Comparison of ENCODE assay signal across 17 cellular contexts in the genomic region with DNA sequence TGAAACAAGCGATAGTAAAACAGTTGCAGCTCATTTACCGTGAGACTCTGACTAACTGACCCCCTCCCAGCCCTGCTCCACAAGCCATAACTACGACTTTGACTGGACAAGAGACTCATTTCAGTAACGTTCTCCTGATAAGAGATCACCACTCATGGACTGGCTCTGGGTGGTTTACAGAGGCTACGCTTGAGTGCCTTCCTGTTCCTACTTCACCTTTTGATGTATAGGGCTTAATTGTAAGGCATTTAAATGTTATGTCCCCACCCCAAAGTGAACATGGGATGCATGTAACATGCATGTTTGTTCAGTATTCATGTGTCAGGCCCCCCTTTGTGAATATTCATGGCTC. TPM values are rescaled to one million over a fixed set of nuclear protein-coding genes. Genes with fewer than 3 reads are reported as not detected.
A peak's percentile ranks its signal among the peaks of the same experiment; 100 is the strongest.
DNase-seq lines count a peak whose midpoint lies in the region; ATAC-seq and TF ChIP-seq lines count a peak whose summit lies in the region.
"Had no signal": no experiment of that assay in that cellular context is flagged by ENCODE, and none has a peak within 500 bp of the region (broad histone marks: within the 10 kb centered on the region; RNA-seq: fewer than 3 reads in every experiment).

No MANE protein-coding gene starts in this region.

- no peaks in the 10 kb centered on the region for H3K36me3 Mint-ChIP-seq in activated CD4-positive, alpha-beta T cell treated with anti-CD3 and anti-CD28 coated beads for 36 hours (ENCODE audit: low read depth)
- H3K36me3 Mint-ChIP-seq in neural progenitor cell = no peaks in the 10 kb centered on the region
- H3K36me3 Mint-ChIP-seq: CD8-positive, alpha-beta memory T cell; T-cell had no signal

- TF ChIP-seq EP300 in tibial nerve (IDR thresholded peaks at IDR 0.05) = no peak

- 72% methylated on average over 5 of the region's 5 CpGs for WGBS in body of pancreas, 2 donors
- WGBS in tibial nerve, 2 donors = 42 to 50% methylated on average over 5 of the region's 5 CpGs

- no peak for TF ChIP-seq CTCF in GM20000 (IDR thresholded peaks at IDR 0.05; ENCODE audit: extremely low read depth, missing control alignments)
- no peak for TF ChIP-seq CTCF in OCI-LY7 (conservative IDR thresholded peaks at IDR 0.05; ENCODE audit: low read length)
- TF ChIP-seq CTCF in neural progenitor cell (IDR thresholded peaks at IDR 0.05) = no peak
- no peak for TF ChIP-seq CTCF in body of pancreas (IDR thresholded peaks at IDR 0.05)
- TF ChIP-seq CTCF in tibial nerve (IDR thresholded peaks at IDR 0.05) = no peak

- no peak overlapping the region for H3K27ac Mint-ChIP-seq in activated CD4-positive, alpha-beta T cell treated with anti-CD3 and anti-CD28 coated beads for 36 hours
- H3K27ac Mint-ChIP-seq in neural progenitor cell = no peak overlapping the region

- peak; percentile 47 for ATAC-seq in activated CD4-positive, alpha-beta T cell treated with anti-CD3 and anti-CD28 coated beads for 36 hours
- no peak for ATAC-seq in body of pancreas

- H3K27me3 ChIP-seq in neural progenitor cell (no peaks in the 10 kb centered on the region), body of pancreas (no peaks in the 10 kb centered on the region), tibial nerve (peaks cover 0 to 6% of the 10 kb centered on the region in 2 donors)
- H3K27me3 ChIP-seq: ovary, vagina had no signal

- H3K4me2 ChIP-seq in OCI-LY7 (ENCODE audit: low read length) (peak overlapping the region; percentile 51; the same call in 1 of the 2 replicates), neural progenitor cell (no peak overlapping the region)

- peaks cover 11% of the 10 kb centered on the region for H3K4me1 Mint-ChIP-seq in activated CD4-positive, alpha-beta T cell treated with anti-CD3 and anti-CD28 coated beads for 36 hours
- peaks cover 7% of the 10 kb centered on the region for H3K4me1 Mint-ChIP-seq in neural progenitor cell

- no peaks in the 10 kb centered on the region for H3F3A ChIP-seq in neural progenitor cell (ENCODE audit: low read depth)

- no peaks in the 10 kb centered on the region for H3K27me3 Mint-ChIP-seq in activated CD4-positive, alpha-beta T cell treated with anti-CD3 and anti-CD28 coated beads for 36 hours
- H3K27me3 Mint-ChIP-seq in neural progenitor cell (ENCODE audit: insufficient read depth, low read depth) = peaks cover 5% of the 10 kb centered on the region
- H3K27me3 Mint-ChIP-seq: CD8-positive, alpha-beta memory T cell; T-cell had no signal

- BruUV-seq in OCI-LY7 (replicated peaks; lab: Mats Ljungman, UMichigan) = no TSS peak

- CTCF ChIA-PET in activated CD4-positive, alpha-beta T cell treated with anti-CD3 and anti-CD28 coated beads for 36 hours (lab: Charles Lee) = interaction anchor here (0.5 kb wide), 1 partner anchor 350 kb away, joined by 3 read pairs; no protein-coding TSS in a partner anchor
- CTCF ChIA-PET in OCI-LY7 (lab: Charles Lee; ENCODE audit: unreplicated experiment) = interaction anchor here (0.5 kb wide), 1 partner anchor 140 kb away, joined by 4 read pairs; no protein-coding TSS in a partner anchor

- H3K79me2 ChIP-seq in OCI-LY7 (ENCODE audit: insufficient read depth, low read depth, low read length) = no peaks in the 10 kb centered on the region
- H3K79me2 ChIP-seq in neural progenitor cell (ENCODE audit: low read depth) = no peaks in the 10 kb centered on the region

- H2AFZ ChIP-seq in OCI-LY7 (ENCODE audit: low read length) (peak overlapping the region; percentile 34; the same call in 1 of the 2 replicates), neural progenitor cell (replicated peaks) (peak overlapping the region; percentile 57)

- H3K4me1 ChIP-seq in OCI-LY7 (ENCODE audit: insufficient read depth, low read length, poor library complexity, severe bottlenecking) = peaks cover 13% of the 10 kb centered on the region
- H3K4me1 ChIP-seq in neural progenitor cell = no peaks in the 10 kb centered on the region
- H3K4me1 ChIP-seq in body of pancreas = no peaks in the 10 kb centered on the region
- no peaks in the 10 kb centered on the region for H3K4me1 ChIP-seq in tibial nerve
- H3K4me1 ChIP-seq: vagina had no signal

- intact Hi-C loops in activated CD4-positive, alpha-beta T cell treated with anti-CD3 and anti-CD28 coated beads for 36 hours (cut with DNase I, micrococcal nuclease) = no loop called here
- intact Hi-C loops in OCI-LY7 (cut with micrococcal nuclease; ENCODE audit: unreplicated experiment) = no loop called here
- intact Hi-C loops in body of pancreas (cut with DNase I) = no loop called here

- no peak overlapping the region for H3K9ac ChIP-seq in neural progenitor cell

- no peak for TF ChIP-seq POLR2A in body of pancreas (IDR thresholded peaks at IDR 0.05)
- TF ChIP-seq POLR2A in tibial nerve (IDR thresholded peaks at IDR 0.05) = no peak

- H3K27ac ChIP-seq in OCI-LY7 (ENCODE audit: low read depth, low read length, poor library complexity, severe bottlenecking) (no peak overlapping the region), neural progenitor cell (no peak overlapping the region), body of pancreas (no peak overlapping the region), tibial nerve (no peak overlapping the region)
- H3K27ac ChIP-seq: ovary, vagina had no signal

- no peaks in the 10 kb centered on the region for H3K9me2 ChIP-seq in OCI-LY7 (ENCODE audit: insufficient read depth, low read length)

- H4K20me1 ChIP-seq in OCI-LY7 (ENCODE audit: insufficient read depth, low read length) (no peaks in the 10 kb centered on the region), neural progenitor cell (ENCODE audit: low read depth) (no peaks in the 10 kb centered on the region)

- H3K9me3 Mint-ChIP-seq in activated CD4-positive, alpha-beta T cell treated with anti-CD3 and anti-CD28 coated beads for 36 hours (ENCODE audit: low read depth) = no peaks in the 10 kb centered on the region
- H3K9me3 Mint-ChIP-seq in neural progenitor cell = no peaks in the 10 kb centered on the region
- H3K9me3 Mint-ChIP-seq: CD8-positive, alpha-beta memory T cell; T-cell had no signal

- POLR2A ChIA-PET in activated CD4-positive, alpha-beta T cell treated with anti-CD3 and anti-CD28 coated beads for 36 hours (lab: Charles Lee) = no interaction called here
- POLR2A ChIA-PET in OCI-LY7 (lab: Charles Lee) = no interaction called here

- no peak for DNase-seq in activated CD4-positive, alpha-beta T cell treated with anti-CD3 and anti-CD28 coated beads for 36 hours
- no peak for DNase-seq in activated CD4-positive, alpha-beta T cell treated with anti-CD3 and anti-CD28 coated beads for 1 hour
- peak; percentile 64 for DNase-seq in GM20000 (ENCODE audit: low spot score)
- peak; percentile 48 for DNase-seq in OCI-LY7 (ENCODE audit: low spot score)
- DNase-seq in neural progenitor cell (ENCODE audit: low spot score) = no peak
- no peak for DNase-seq in body of pancreas
- no peak for DNase-seq in tibial nerve (ENCODE audit: low spot score in 2 of 2)
- no peak for DNase-seq in AG20443 (ENCODE audit: low spot score)
- DNase-seq: activated CD4-positive, CD25-positive, alpha-beta regulatory T cell treated with anti-CD3 and anti-CD28 coated beads, Interleukin-2, amount 50 U/mL, for 72 hours; CD8-positive, alpha-beta memory T cell; effector memory CD4-positive, alpha-beta T cell; hippocampal formation; NCI-H187 treated with DMSO at 0.1 percent for 48 hours; ovary; T-cell had no signal

- H3K9me3 ChIP-seq in OCI-LY7 (ENCODE audit: low read length) = no peaks in the 10 kb centered on the region
- no peaks in the 10 kb centered on the region for H3K9me3 ChIP-seq in neural progenitor cell (ENCODE audit: low read depth)
- H3K9me3 ChIP-seq in body of pancreas = no peaks in the 10 kb centered on the region
- H3K9me3 ChIP-seq in tibial nerve = peaks cover 0 to 4% (median 0%) of the 10 kb centered on the region in 4 donors
- H3K9me3 ChIP-seq: ovary, vagina had no signal

- H3K4me3 Mint-ChIP-seq in activated CD4-positive, alpha-beta T cell treated with anti-CD3 and anti-CD28 coated beads for 36 hours = no peak overlapping the region
- H3K4me3 Mint-ChIP-seq in neural progenitor cell = no peak overlapping the region
- H3K4me3 Mint-ChIP-seq: CD8-positive, alpha-beta memory T cell; T-cell had no signal

- H3K4me3 ChIP-seq in OCI-LY7 (ENCODE audit: low read depth, low read length, poor library complexity, severe bottlenecking) = no peak overlapping the region
- no peak overlapping the region for H3K4me3 ChIP-seq in neural progenitor cell
- no peak overlapping the region for H3K4me3 ChIP-seq in body of pancreas
- no peak overlapping the region for H3K4me3 ChIP-seq in tibial nerve
- H3K4me3 ChIP-seq: ovary, vagina had no signal

- H3K36me3 ChIP-seq in OCI-LY7 (ENCODE audit: insufficient read depth, low read length) (no peaks in the 10 kb centered on the region), neural progenitor cell (no peaks in the 10 kb centered on the region), body of pancreas (replicated peaks in 1 of 2; ENCODE audit: insufficient read depth in 1 of 2, low read depth in 2 of 2) (no peaks in the 10 kb centered on the region), tibial nerve (no peaks in the 10 kb centered on the region)
- H3K36me3 ChIP-seq: ovary, vagina had no signal

RNA-seq across cellular contexts. Expression of a gene that starts 50.6 kb away (rescaled TPM):
- under 1 TPM; 0.79 to 0.91 TPM for total RNA-seq in activated CD4-positive, alpha-beta T cell treated with anti-CD3 and anti-CD28 coated beads for 36 hours
- total RNA-seq in OCI-LY7 (2014; rRNA removed; shearing (Covaris generic)) = 0.60 and 0.85 TPM in 2 replicates
- total RNA-seq in OCI-LY7 (2022) = 1.0 and 1.1 TPM in 2 replicates
- 1.4 and 3.1 TPM in 2 replicates for total RNA-seq in neural progenitor cell (ENCODE audit: low replicate concordance)
- total RNA-seq in body of pancreas = under 1 TPM in 1 of 2 donors, not detected in 1; 0.26 TPM
- total RNA-seq in tibial nerve = 10 to 100 TPM in 1 of 4 donors, under 1 TPM in 2, not detected in 1; 0.42 to 14.1 (median 0.66) TPM
- total RNA-seq: skeletal muscle tissue, T-cell had no signal

Comparison
In these comparisons a context has a peak if more than half of its experiments do, and no peak if none do; other contexts are left out.
1. DNase-seq: peak in GM20000 (single experiment) and OCI-LY7 (single experiment); none in activated CD4-positive, alpha-beta T cell treated with anti-CD3 and anti-CD28 coated beads for 36 hours (single experiment), activated CD4-positive, alpha-beta T cell treated with anti-CD3 and anti-CD28 coated beads for 1 hour (single experiment), neural progenitor cell (single experiment), body of pancreas (0 of 4), tibial nerve (0 of 2) and AG20443 (single experiment).